ENCODE assay signal across 2 cellular contexts in the genomic region with DNA sequence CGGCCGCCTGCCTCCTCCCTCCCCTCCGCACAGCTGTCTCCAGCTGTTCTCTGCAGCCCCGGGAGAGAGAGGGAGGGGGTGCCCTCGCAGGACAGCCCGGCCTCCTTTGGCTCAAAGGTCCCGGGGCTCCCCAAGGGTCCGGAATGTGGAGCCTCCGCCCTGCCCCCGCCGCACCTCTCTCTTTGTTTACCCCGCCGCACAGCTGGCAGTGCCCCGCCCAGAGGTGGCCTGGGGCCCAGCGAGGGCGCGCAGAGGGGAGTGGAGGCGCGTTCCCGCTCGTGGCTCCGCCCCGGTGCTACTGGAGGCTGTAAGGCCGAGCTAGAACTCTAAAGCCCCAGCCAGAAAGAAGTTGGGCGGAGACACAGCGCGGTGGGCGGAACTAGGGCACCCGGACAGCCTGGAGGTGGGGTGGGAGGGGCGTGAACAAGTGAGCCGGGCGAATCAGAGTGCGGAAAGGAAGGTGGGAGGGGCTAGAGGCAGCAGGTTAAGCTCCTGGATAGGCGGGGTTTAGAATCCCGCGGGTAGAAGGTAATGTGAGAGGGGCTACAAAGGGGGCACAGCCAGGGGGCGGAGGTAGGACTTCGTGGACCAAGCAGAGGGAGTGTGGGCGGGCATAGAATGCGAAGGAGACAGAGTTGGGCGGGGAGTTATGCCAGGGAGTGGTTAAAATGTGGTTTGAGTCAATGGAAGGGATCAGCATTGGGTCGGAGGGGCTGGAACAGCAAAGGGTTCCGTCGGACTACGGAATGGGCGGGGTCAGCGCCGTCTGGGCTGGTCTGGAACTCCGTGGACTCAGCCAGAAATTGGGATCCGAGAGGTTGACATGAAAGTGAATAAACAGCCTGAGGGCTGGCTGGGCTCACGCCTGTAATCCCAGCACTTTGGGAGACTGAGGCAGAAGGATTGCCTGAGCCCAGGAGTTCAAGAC.
A peak's percentile ranks its signal among the peaks of the same experiment; 100 is the strongest.
TF ChIP-seq lines count a peak whose summit lies in the region.

No MANE protein-coding gene starts in this region.

TF ChIP-seq in HEK293, 187 proteins besides CTCF, POLR2A, EP300 and RAD21 (continued from another document and continues in another):
- TF ChIP-seq, protein P1, sequence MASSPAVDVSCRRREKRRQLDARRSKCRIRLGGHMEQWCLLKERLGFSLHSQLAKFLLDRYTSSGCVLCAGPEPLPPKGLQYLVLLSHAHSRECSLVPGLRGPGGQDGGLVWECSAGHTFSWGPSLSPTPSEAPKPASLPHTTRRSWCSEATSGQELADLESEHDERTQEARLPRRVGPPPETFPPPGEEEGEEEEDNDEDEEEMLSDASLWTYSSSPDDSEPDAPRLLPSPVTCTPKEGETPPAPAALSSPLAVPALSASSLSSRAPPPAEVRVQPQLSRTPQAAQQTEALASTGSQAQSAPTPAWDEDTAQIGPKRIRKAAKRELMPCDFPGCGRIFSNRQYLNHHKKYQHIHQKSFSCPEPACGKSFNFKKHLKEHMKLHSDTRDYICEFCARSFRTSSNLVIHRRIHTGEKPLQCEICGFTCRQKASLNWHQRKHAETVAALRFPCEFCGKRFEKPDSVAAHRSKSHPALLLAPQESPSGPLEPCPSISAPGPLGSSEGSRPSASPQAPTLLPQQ (tag by site-specific recombination; IDR thresholded peaks at IDR 0.05), result peak; percentile 92
- TF ChIP-seq ZNF366 (tag by site-specific recombination; conservative IDR thresholded peaks at IDR 0.05) (peak; percentile 79), ZNF521 (tag by site-specific recombination; IDR thresholded peaks at IDR 0.05) (no peak), PRDM1 (tag by site-specific recombination; IDR thresholded peaks at IDR 0.05) (no peak), ZNF202 (tag by site-specific recombination; IDR thresholded peaks at IDR 0.05; ENCODE audit: borderline replicate concordance) (no peak), ZNF133 (tag by site-specific recombination; IDR thresholded peaks at IDR 0.05) (no peak), ZNF335 (tag by site-specific recombination; conservative IDR thresholded peaks at IDR 0.05) (peak; percentile 86), KLF10 (tag by site-specific recombination; IDR thresholded peaks at IDR 0.05) (peak; percentile 100), WT1 (tag by site-specific recombination; IDR thresholded peaks at IDR 0.05) (peak; percentile 91), ZBTB21 (tag by site-specific recombination; IDR thresholded peaks at IDR 0.05) (peak; percentile 73), ZNF24 (tag by site-specific recombination; IDR thresholded peaks at IDR 0.05) (peak; percentile 91), BCL11B (tag by site-specific recombination; IDR thresholded peaks at IDR 0.05; ENCODE audit: low read depth) (peak; percentile 95), ZBTB8A (tag by site-specific recombination; IDR thresholded peaks at IDR 0.05) (peak; percentile 94), ZNF114 (tag by site-specific recombination; IDR thresholded peaks at IDR 0.05) (no peak), SP3 (tag by site-specific recombination; IDR thresholded peaks at IDR 0.05) (peak; percentile 100), ZNF701 (tag by site-specific recombination; IDR thresholded peaks at IDR 0.05) (no peak)
- TF ChIP-seq, protein P2, sequence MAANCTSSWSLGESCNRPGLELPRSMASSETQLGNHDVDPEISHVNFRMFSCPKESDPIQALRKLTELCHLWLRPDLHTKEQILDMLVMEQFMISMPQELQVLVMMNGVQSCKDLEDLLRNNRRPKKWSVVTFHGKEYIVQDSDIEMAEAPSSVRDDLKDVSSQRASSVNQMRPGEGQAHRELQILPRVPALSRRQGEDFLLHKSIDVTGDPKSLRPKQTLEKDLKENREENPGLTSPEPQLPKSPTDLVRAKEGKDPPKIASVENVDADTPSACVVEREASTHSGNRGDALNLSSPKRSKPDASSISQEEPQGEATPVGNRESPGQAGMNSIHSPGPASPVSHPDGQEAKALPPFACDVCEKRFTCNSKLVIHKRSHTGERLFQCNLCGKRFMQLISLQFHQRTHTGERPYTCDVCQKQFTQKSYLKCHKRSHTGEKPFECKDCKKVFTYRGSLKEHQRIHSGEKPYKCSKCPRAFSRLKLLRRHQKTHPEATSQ (tag by site-specific recombination; IDR thresholded peaks at IDR 0.05), result peak; percentile 93
- TF ChIP-seq, protein P3, sequence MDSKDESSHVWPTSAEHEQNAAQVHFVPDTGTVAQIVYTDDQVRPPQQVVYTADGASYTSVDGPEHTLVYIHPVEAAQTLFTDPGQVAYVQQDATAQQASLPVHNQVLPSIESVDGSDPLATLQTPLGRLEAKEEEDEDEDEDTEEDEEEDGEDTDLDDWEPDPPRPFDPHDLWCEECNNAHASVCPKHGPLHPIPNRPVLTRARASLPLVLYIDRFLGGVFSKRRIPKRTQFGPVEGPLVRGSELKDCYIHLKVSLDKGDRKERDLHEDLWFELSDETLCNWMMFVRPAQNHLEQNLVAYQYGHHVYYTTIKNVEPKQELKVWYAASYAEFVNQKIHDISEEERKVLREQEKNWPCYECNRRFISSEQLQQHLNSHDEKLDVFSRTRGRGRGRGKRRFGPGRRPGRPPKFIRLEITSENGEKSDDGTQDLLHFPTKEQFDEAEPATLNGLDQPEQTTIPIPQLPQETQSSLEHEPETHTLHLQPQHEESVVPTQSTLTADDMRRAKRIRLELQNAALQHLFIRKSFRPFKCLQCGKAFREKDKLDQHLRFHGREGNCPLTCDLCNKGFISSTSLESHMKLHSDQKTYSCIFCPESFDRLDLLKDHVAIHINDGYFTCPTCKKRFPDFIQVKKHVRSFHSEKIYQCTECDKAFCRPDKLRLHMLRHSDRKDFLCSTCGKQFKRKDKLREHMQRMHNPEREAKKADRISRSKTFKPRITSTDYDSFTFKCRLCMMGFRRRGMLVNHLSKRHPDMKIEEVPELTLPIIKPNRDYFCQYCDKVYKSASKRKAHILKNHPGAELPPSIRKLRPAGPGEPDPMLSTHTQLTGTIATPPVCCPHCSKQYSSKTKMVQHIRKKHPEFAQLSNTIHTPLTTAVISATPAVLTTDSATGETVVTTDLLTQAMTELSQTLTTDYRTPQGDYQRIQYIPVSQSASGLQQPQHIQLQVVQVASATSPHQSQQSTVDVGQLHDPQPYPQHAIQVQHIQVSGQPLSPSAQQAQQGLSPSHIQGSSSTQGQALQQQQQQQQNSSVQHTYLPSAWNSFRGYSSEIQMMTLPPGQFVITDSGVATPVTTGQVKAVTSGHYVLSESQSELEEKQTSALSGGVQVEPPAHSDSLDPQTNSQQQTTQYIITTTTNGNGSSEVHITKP (tag by site-specific recombination; IDR thresholded peaks at IDR 0.05), result peak; percentile 83
- TF ChIP-seq, protein P4, sequence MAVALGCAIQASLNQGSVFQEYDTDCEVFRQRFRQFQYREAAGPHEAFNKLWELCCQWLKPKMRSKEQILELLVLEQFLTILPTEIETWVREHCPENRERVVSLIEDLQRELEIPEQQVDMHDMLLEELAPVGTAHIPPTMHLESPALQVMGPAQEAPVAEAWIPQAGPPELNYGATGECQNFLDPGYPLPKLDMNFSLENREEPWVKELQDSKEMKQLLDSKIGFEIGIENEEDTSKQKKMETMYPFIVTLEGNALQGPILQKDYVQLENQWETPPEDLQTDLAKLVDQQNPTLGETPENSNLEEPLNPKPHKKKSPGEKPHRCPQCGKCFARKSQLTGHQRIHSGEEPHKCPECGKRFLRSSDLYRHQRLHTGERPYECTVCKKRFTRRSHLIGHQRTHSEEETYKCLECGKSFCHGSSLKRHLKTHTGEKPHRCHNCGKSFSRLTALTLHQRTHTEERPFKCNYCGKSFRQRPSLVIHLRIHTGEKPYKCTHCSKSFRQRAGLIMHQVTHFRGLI (tag by site-specific recombination; IDR thresholded peaks at IDR 0.05), result peak; percentile 95

TF ChIP-seq in SK-N-SH, 30 proteins besides CTCF, POLR2A, EP300 and RAD21 (continued from another document):
- TF ChIP-seq MEF2A (IDR thresholded peaks at IDR 0.05; ENCODE audit: borderline replicate concordance, low read depth) (no peak), ELF1 (IDR thresholded peaks at IDR 0.05) (no peak), GABPA (IDR thresholded peaks at IDR 0.05; ENCODE audit: low read depth) (no peak), FOXJ3 (CRISPR knock-in tag; IDR thresholded peaks at IDR 0.05) (peak; percentile 16; the same call in 1 of the 2 replicates), RFX5 (IDR thresholded peaks at IDR 0.05; ENCODE audit: low read length) (0 out of 2 replicates have a peak, but pooled peaks have one; percentile 15), NFIC (IDR thresholded peaks at IDR 0.05; ENCODE audit: borderline replicate concordance) (no peak), TAF1 (IDR thresholded peaks at IDR 0.05; ENCODE audit: borderline replicate concordance, low read depth, low read length) (no peak)
- TF ChIP-seq, protein P5, sequence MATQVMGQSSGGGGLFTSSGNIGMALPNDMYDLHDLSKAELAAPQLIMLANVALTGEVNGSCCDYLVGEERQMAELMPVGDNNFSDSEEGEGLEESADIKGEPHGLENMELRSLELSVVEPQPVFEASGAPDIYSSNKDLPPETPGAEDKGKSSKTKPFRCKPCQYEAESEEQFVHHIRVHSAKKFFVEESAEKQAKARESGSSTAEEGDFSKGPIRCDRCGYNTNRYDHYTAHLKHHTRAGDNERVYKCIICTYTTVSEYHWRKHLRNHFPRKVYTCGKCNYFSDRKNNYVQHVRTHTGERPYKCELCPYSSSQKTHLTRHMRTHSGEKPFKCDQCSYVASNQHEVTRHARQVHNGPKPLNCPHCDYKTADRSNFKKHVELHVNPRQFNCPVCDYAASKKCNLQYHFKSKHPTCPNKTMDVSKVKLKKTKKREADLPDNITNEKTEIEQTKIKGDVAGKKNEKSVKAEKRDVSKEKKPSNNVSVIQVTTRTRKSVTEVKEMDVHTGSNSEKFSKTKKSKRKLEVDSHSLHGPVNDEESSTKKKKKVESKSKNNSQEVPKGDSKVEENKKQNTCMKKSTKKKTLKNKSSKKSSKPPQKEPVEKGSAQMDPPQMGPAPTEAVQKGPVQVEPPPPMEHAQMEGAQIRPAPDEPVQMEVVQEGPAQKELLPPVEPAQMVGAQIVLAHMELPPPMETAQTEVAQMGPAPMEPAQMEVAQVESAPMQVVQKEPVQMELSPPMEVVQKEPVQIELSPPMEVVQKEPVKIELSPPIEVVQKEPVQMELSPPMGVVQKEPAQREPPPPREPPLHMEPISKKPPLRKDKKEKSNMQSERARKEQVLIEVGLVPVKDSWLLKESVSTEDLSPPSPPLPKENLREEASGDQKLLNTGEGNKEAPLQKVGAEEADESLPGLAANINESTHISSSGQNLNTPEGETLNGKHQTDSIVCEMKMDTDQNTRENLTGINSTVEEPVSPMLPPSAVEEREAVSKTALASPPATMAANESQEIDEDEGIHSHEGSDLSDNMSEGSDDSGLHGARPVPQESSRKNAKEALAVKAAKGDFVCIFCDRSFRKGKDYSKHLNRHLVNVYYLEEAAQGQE (IDR thresholded peaks at IDR 0.05; ENCODE audit: low read depth, low read length), result no peak
- TF ChIP-seq, protein P6, sequence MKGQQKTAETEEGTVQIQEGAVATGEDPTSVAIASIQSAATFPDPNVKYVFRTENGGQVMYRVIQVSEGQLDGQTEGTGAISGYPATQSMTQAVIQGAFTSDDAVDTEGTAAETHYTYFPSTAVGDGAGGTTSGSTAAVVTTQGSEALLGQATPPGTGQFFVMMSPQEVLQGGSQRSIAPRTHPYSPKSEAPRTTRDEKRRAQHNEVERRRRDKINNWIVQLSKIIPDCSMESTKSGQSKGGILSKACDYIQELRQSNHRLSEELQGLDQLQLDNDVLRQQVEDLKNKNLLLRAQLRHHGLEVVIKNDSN (IDR thresholded peaks at IDR 0.05; ENCODE audit: borderline replicate concordance, low read depth), result no peak
TF ChIP-seq in SK-N-SH: peak in this region for 2.
